ENCODE assay signal across 8 cellular contexts in the genomic region with DNA sequence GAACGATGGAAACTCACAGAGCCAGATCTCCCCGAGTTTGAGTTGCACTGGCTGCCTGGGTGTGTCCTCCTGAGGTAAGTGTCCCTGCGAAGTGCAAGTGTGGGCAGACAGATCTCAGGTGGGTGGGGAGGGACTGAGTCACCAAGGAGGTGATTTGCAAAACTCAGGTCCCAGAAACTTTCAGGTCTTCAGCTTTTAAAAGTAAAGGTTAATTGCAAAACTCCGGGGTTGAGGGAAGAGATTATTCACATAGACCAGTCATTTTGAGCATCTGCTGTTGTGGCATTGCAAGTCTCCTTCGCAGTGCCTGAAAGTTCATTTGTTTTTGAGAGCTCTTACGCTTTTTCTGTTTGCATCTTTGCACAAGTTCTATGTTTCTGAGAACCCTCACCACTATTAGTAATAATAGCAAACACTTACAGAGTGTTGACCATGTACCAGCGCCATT. TPM values are rescaled to one million over a fixed set of nuclear protein-coding genes. Genes with fewer than 3 reads are reported as not detected.
DNase-seq lines count a peak whose midpoint lies in the region; ATAC-seq and TF ChIP-seq lines count a peak whose summit lies in the region.

No MANE protein-coding gene starts in this region.

- DNase-seq in activated naive CD4-positive, alpha-beta T cell (lab: John Stamatoyannopoulos, UW) = peak in 3 of 4 experiments; percentile 28 to 36 (median 31)
- DNase-seq in stimulated activated CD4-positive, alpha-beta T cell treated with anti-CD3 and anti-CD28 coated beads, Interleukin-4, amount 100 ng/mL, for 48 hours (ENCODE audit: low read depth in 2 of 2) = peak; percentile 56 to 79
- DNase-seq in NAMALWA (ENCODE audit: low spot score) (no peak), left lobe of liver (ENCODE audit: low spot score) (no peak), HEK293T (ENCODE audit: extremely low spot score) (no peak), HuH-7 (ENCODE audit: low spot score) (no peak)

- POLR2A ChIA-PET in HEK293T (lab: Yijun Ruan, JAX) = no interaction called here

- ATAC-seq in GM19455 (IDR thresholded peaks at IDR 0.05; ENCODE audit: unreplicated experiment) = peak; percentile 27
- ATAC-seq in left lobe of liver = no peak

- H3K4me1 Mint-ChIP-seq in IgD-negative memory B cell = peaks cover 75 to 89% (median 80%) of the 10 kb centered on the region in 3 donors

- H3K27ac Mint-ChIP-seq in IgD-negative memory B cell = peak overlapping the region; percentile 95 to 97 (median 97)

- CTCF ChIA-PET in HEK293T (lab: Yijun Ruan, JAX) = no interaction called here

- H3K9me3 Mint-ChIP-seq in IgD-negative memory B cell = no peaks in the 10 kb centered on the region

- H3K27me3 Mint-ChIP-seq in IgD-negative memory B cell = no peaks in the 10 kb centered on the region

- peak overlapping the region; percentile 27 to 96 (median 90) for H3K4me3 Mint-ChIP-seq in IgD-negative memory B cell

- peaks cover 15% of the 10 kb centered on the region for H3K36me3 Mint-ChIP-seq in IgD-negative memory B cell

TF ChIP-seq in HEK293T, 16 proteins besides CTCF, POLR2A, EP300 and RAD21:
- TF ChIP-seq CTBP1 (IDR thresholded peaks at IDR 0.05; ENCODE audit: borderline replicate concordance) = no peak
- TF ChIP-seq, protein P1, sequence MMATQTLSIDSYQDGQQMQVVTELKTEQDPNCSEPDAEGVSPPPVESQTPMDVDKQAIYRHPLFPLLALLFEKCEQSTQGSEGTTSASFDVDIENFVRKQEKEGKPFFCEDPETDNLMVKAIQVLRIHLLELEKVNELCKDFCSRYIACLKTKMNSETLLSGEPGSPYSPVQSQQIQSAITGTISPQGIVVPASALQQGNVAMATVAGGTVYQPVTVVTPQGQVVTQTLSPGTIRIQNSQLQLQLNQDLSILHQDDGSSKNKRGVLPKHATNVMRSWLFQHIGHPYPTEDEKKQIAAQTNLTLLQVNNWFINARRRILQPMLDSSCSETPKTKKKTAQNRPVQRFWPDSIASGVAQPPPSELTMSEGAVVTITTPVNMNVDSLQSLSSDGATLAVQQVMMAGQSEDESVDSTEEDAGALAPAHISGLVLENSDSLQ (IDR thresholded peaks at IDR 0.05) = no peak
- no peak for TF ChIP-seq L3MBTL2 (conservative IDR thresholded peaks at IDR 0.05)
- TF ChIP-seq LEF1 (IDR thresholded peaks at IDR 0.05; ENCODE audit: borderline replicate concordance) = no peak
- TF ChIP-seq FOXM1 (IDR thresholded peaks at IDR 0.05; ENCODE audit: borderline replicate concordance) = no peak
- TF ChIP-seq HDGF (IDR thresholded peaks at IDR 0.05; ENCODE audit: borderline replicate concordance) = no peak
- no peak for TF ChIP-seq SUZ12 (IDR thresholded peaks at IDR 0.05)
- TF ChIP-seq TARDBP (IDR thresholded peaks at IDR 0.05) = no peak
- TF ChIP-seq FOXK2 (IDR thresholded peaks at IDR 0.05) = no peak

RNA-seq across cellular contexts. Expression of a gene that starts 7.1 kb away (rescaled TPM):
- polyA plus RNA-seq in IgD-negative memory B cell = 176 TPM
- 11.7 TPM for total RNA-seq in left lobe of liver

Comparison
In these comparisons a context has a peak if more than half of its experiments do, and no peak if none do; other contexts are left out.
1. DNase-seq: peak in activated naive CD4-positive, alpha-beta T cell (3 of 4) and stimulated activated CD4-positive, alpha-beta T cell treated with anti-CD3 and anti-CD28 coated beads, Interleukin-4, amount 100 ng/mL, for 48 hours (2 of 2); none in NAMALWA (single experiment), left lobe of liver (single experiment), HEK293T (single experiment) and HuH-7 (single experiment).